In the genomic region with DNA sequence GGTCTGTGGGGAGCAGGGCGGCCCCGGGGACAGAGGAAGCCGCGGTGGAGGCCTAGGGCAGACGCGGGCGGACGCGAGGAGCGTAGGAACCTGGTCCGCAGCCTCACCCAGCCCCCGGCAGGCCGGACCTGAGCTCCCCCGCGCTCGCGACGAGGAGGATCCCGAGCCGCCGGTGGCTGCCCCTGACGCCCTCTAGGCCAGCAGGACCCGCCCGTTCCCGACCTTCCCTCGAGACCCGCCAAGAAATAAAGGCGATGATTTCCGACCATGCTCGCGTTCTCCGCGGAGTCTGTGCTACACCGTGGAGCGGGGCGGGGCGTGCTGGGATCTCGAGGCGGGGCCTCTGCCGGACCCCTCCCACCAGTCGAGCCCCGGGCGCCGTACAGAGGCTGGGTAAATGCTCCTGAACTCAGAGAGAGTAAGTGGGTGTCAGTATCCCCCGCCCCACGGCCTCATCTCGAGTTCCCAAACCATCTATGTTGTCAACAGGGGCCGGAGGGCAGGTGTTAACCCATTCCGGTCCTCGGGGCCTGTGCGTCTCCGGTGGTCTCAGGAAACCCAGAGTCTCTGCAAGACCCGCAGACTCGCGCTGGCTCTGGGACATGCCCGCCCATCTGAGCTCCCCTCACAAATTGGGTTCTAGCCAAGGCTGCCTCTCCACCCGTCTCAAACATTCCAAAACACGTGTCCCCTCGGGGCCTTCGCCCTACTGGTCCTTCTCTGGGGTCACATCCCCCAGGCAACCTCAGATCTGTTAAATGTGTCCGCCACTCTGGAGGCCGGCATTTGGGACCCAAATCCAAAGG, we compare ENCODE assay signal across 8 cellular contexts. TPM values are rescaled to one million over a fixed set of nuclear protein-coding genes. Genes with fewer than 3 reads are reported as not detected.
DNase-seq lines count a peak whose midpoint lies in the region; ATAC-seq and TF ChIP-seq lines count a peak whose summit lies in the region.

No MANE protein-coding gene starts in this region.

- peak overlapping the region; percentile 57 to 97 (median 92) for H3K27ac ChIP-seq in BLaER1 treated with 17β-estradiol and CSF1 and Interleukin-3, amounts not matched to agents 10 nM and 100 nM
- no peak overlapping the region for H3K27ac ChIP-seq in PC-9
- H3K27ac ChIP-seq in prostate gland = peak overlapping the region; percentile 73 to 84
- H3K27ac ChIP-seq in aorta (ENCODE audit: low read depth in 1 of 2, low read length in 2 of 2) = no peak overlapping the region

- peak overlapping the region; percentile 62 to 91 (median 81) for H3K4me3 ChIP-seq in BLaER1 treated with 17β-estradiol and CSF1 and Interleukin-3, amounts not matched to agents 10 nM and 100 nM
- H3K4me3 ChIP-seq in PC-9 (peak overlapping the region; percentile 78), prostate gland (peak overlapping the region; percentile 59 to 63), aorta (ENCODE audit: low read length in 2 of 2) (peak overlapping the region; percentile 27 to 50)

- H3K9me3 Mint-ChIP-seq in activated T-helper 2 cell treated with anti-CD3 and anti-CD28 coated beads, Interferon-gamma antibody, Interleukin-2, Interleukin-4, amounts not matched to agents 10 μg/mL and 5 μg/mL and 100 μg/mL, durations not matched to agents 14 hours and 24 hours and 36 hours = no peaks in the 10 kb centered on the region

- H3F3A ChIP-seq in PC-9 (ENCODE audit: insufficient read depth, low read depth) = peaks cover 13% of the 10 kb centered on the region

- WGBS in prostate gland = 28% methylated on average over 40 of the region's 62 CpGs
- 14 to 16% methylated on average over 50 to 62 of the region's 62 CpGs for WGBS in aorta, 2 donors

- H2AFZ ChIP-seq in PC-9 = peak overlapping the region; percentile 95

- H3K4me3 Mint-ChIP-seq in activated T-helper 2 cell treated with anti-CD3 and anti-CD28 coated beads, Interferon-gamma antibody, Interleukin-2, Interleukin-4, amounts not matched to agents 10 μg/mL and 5 μg/mL and 100 μg/mL, durations not matched to agents 14 hours and 24 hours and 36 hours (ENCODE audit: low read depth) = peak overlapping the region; percentile 81

- TSS peak; percentile 42 for BruUV-seq in PC-9 (replicated peaks; lab: Mats Ljungman, UMichigan)

- no peaks in the 10 kb centered on the region for H3K36me3 Mint-ChIP-seq in activated T-helper 2 cell treated with anti-CD3 and anti-CD28 coated beads, Interferon-gamma antibody, Interleukin-2, Interleukin-4, amounts not matched to agents 10 μg/mL and 5 μg/mL and 100 μg/mL, durations not matched to agents 14 hours and 24 hours and 36 hours (ENCODE audit: low read depth)

- H3K4me1 ChIP-seq in BLaER1 treated with 17β-estradiol and CSF1 and Interleukin-3, amounts not matched to agents 10 nM and 100 nM = peaks cover 20 to 30% (median 22%) of the 10 kb centered on the region in 10 experiments
- H3K4me1 ChIP-seq in PC-9 (replicated peaks; ENCODE audit: insufficient read depth) (peaks cover 18% of the 10 kb centered on the region), prostate gland (replicated peaks) (peaks cover 4% of the 10 kb centered on the region), aorta (ENCODE audit: control insufficient read depth in 1 of 2, insufficient read depth in 2 of 2, low read length in 2 of 2) (no peaks in the 10 kb centered on the region)

- no peaks in the 10 kb centered on the region for H3K9me2 ChIP-seq in PC-9 (ENCODE audit: insufficient read depth)

- 0 out of 2 replicates have a peak, but pooled peaks cover 5% of the 10 kb centered on the region for H3K79me2 ChIP-seq in PC-9 (ENCODE audit: low read depth)

- no peaks in the 10 kb centered on the region for H3K27me3 ChIP-seq in BLaER1 treated with 17β-estradiol and CSF1 and Interleukin-3, amounts not matched to agents 10 nM and 100 nM
- no peaks in the 10 kb centered on the region for H3K27me3 ChIP-seq in PC-9 (ENCODE audit: insufficient read depth, low read depth)
- H3K27me3 ChIP-seq in prostate gland (replicated peaks; ENCODE audit: insufficient read depth) = no peaks in the 10 kb centered on the region
- no peaks in the 10 kb centered on the region for H3K27me3 ChIP-seq in aorta (ENCODE audit: control insufficient read depth in 1 of 2, insufficient read depth in 2 of 2, low read length in 1 of 2)

- H3K36me3 ChIP-seq in BLaER1 treated with 17β-estradiol and CSF1 and Interleukin-3, amounts not matched to agents 10 nM and 100 nM = peaks cover 0 to 31% (median 7%) of the 10 kb centered on the region in 11 experiments; a peak in 9 of 22 replicates
- H3K36me3 ChIP-seq in PC-9 (ENCODE audit: low read depth) (no peaks in the 10 kb centered on the region), prostate gland (no peaks in the 10 kb centered on the region), aorta (ENCODE audit: control insufficient read depth in 1 of 2, insufficient read depth in 2 of 2, low read length in 1 of 2) (no peaks in the 10 kb centered on the region)

- peak overlapping the region; percentile 75 to 97 (median 92) for H3K9ac ChIP-seq in BLaER1 treated with 17β-estradiol and CSF1 and Interleukin-3, amounts not matched to agents 10 nM and 100 nM

- H3K4me2 ChIP-seq in BLaER1 treated with 17β-estradiol and CSF1 and Interleukin-3, amounts not matched to agents 10 nM and 100 nM = peak overlapping the region; percentile 75 to 90 (median 85)
- H3K4me2 ChIP-seq in PC-9 = peak overlapping the region; percentile 77

- POLR2A ChIA-PET in PC-9 (lab: Charles Lee; ENCODE audit: unreplicated experiment) = interaction anchor here (0.7 kb wide), 1 partner anchor 7 kb away, joined by 3 read pairs; no protein-coding TSS in a partner anchor

- H3K27ac Mint-ChIP-seq in activated T-helper 2 cell treated with anti-CD3 and anti-CD28 coated beads, Interferon-gamma antibody, Interleukin-2, Interleukin-4, amounts not matched to agents 10 μg/mL and 5 μg/mL and 100 μg/mL, durations not matched to agents 14 hours and 24 hours and 36 hours = peak overlapping the region; percentile 54

- H3K27me3 Mint-ChIP-seq in activated T-helper 2 cell treated with anti-CD3 and anti-CD28 coated beads, Interferon-gamma antibody, Interleukin-2, Interleukin-4, amounts not matched to agents 10 μg/mL and 5 μg/mL and 100 μg/mL, durations not matched to agents 14 hours and 24 hours and 36 hours (ENCODE audit: low read depth) = no peaks in the 10 kb centered on the region

- CTCF ChIA-PET in PC-9 (lab: Charles Lee) = interaction anchor here (0.6 kb wide), 2 partner anchors 9 to 299 kb away, joined by 3 read pairs; no protein-coding TSS in a partner anchor

- TF ChIP-seq CTCF in PC-9 (conservative IDR thresholded peaks at IDR 0.05) = no peak
- no peak for TF ChIP-seq CTCF in prostate gland (IDR thresholded peaks at IDR 0.05)

- H3K9me3 ChIP-seq in BLaER1 treated with 17β-estradiol and CSF1 and Interleukin-3, amounts not matched to agents 10 nM and 100 nM (replicated peaks in 1 of 11) = no peaks in the 10 kb centered on the region
- H3K9me3 ChIP-seq in PC-9 (ENCODE audit: insufficient read depth, low read depth) (no peaks in the 10 kb centered on the region), prostate gland (no peaks in the 10 kb centered on the region), aorta (ENCODE audit: control insufficient read depth, low read length) (no peaks in the 10 kb centered on the region)

- H4K20me1 ChIP-seq in BLaER1 treated with 17β-estradiol and CSF1 and Interleukin-3, amounts not matched to agents 10 nM and 100 nM = peaks cover 0 to 13% (median 7%) of the 10 kb centered on the region in 11 experiments; a peak in 8 of 22 replicates
- H4K20me1 ChIP-seq in PC-9 (ENCODE audit: insufficient read depth) = peaks cover 3% of the 10 kb centered on the region; the same call in 1 of the 2 replicates

- peaks cover 11% of the 10 kb centered on the region for H3K4me1 Mint-ChIP-seq in activated T-helper 2 cell treated with anti-CD3 and anti-CD28 coated beads, Interferon-gamma antibody, Interleukin-2, Interleukin-4, amounts not matched to agents 10 μg/mL and 5 μg/mL and 100 μg/mL, durations not matched to agents 14 hours and 24 hours and 36 hours (ENCODE audit: low read depth)

- ATAC-seq in GM19328 (IDR thresholded peaks at IDR 0.05; ENCODE audit: unreplicated experiment) (peak; percentile 69), HG03457 (IDR thresholded peaks at IDR 0.05; ENCODE audit: unreplicated experiment) (peak; percentile 79), aorta (ENCODE audit: low FRiP score) (peak; percentile 86)

- TF ChIP-seq POLR2A in prostate gland (IDR thresholded peaks at IDR 0.05) = peak; percentile 41

- DNase-seq in PC-9 = peak in 1 of 2 experiments; percentile 68
- DNase-seq in activated T-helper 2 cell treated with anti-CD3 and anti-CD28 coated beads, Interferon-gamma antibody, Interleukin-2, Interleukin-4, amounts not matched to agents 10 μg/mL and 5 μg/mL and 100 μg/mL, durations not matched to agents 14 hours and 24 hours and 36 hours (ENCODE audit: low spot score) = peak; percentile 70
- peak in 27 of 42 donors; percentile 11 to 65 (median 35) for DNase-seq in head of caudate nucleus
- peak; percentile 41 for DNase-seq in prostate gland (ENCODE audit: low spot score)
- peak; percentile 68 to 90 for DNase-seq in aorta

- intact Hi-C loops in PC-9 (cut with micrococcal nuclease; ENCODE audit: unreplicated experiment) (loop anchor here (2.0 kb wide), 1 partner anchor 22 kb away; a partner anchor contains a TSS), head of caudate nucleus (cut with DNase I) (no loop called here), prostate gland (cut with DNase I) (no loop called here), aorta (cut with DNase I) (no loop called here)
- intact Hi-C loops in activated T-helper 2 cell treated with anti-CD3 and anti-CD28 coated beads, Interferon-gamma antibody, Interleukin-2, Interleukin-4, amounts not matched to agents 10 μg/mL and 5 μg/mL and 100 μg/mL, durations not matched to agents 14 hours and 24 hours and 36 hours (cut with micrococcal nuclease) = loop anchor here (1.0 kb wide), 1 partner anchor 23 kb away; no protein-coding TSS in a partner anchor

RNA-seq across cellular contexts. Expression of a gene that starts 13.7 kb away (rescaled TPM):
- total RNA-seq in PC-9 (2021) (6.2 and 17.9 TPM in 2 replicates), prostate gland (1 to 10 TPM; 2.3 to 3.4 TPM), aorta (1 to 10 TPM; 1.8 to 5.4 TPM)
- total RNA-seq in activated T-helper 2 cell treated with anti-CD3 and anti-CD28 coated beads, Interferon-gamma antibody, Interleukin-2, Interleukin-4, amounts not matched to agents 10 μg/mL and 5 μg/mL and 100 μg/mL, durations not matched to agents 14 hours and 24 hours and 36 hours = 5.4 and 6.2 TPM in 2 replicates
- polyA plus RNA-seq in aorta = 1 to 10 TPM; 2.1 to 9.6 TPM

RNA-seq across cellular contexts. Expression of a gene that starts 21.9 kb away (rescaled TPM):
- total RNA-seq in PC-9 (2021) (57.2 and 57.5 TPM in 2 replicates), prostate gland (100 to 1,000 TPM in 1 of 2 donors, 10 to 100 TPM in 1; 53.9 to 116 TPM), aorta (10 to 100 TPM; 46.7 to 47.1 TPM)
- total RNA-seq in activated T-helper 2 cell treated with anti-CD3 and anti-CD28 coated beads, Interferon-gamma antibody, Interleukin-2, Interleukin-4, amounts not matched to agents 10 μg/mL and 5 μg/mL and 100 μg/mL, durations not matched to agents 14 hours and 24 hours and 36 hours = 69.2 and 69.6 TPM in 2 replicates
- 10 to 100 TPM; 10.6 to 21.3 TPM for polyA plus RNA-seq in aorta

Comparison
In these comparisons a context has a peak if more than half of its experiments do, and no peak if none do; other contexts are left out.
1. H3K27ac ChIP-seq: peak in BLaER1 treated with 17β-estradiol and CSF1 and Interleukin-3, amounts not matched to agents 10 nM and 100 nM (11 of 11) and prostate gland (2 of 2); none in PC-9 (single experiment) and aorta (0 of 2).
2. intact Hi-C loops: an anchor here in PC-9 (2.0 kb wide) and activated T-helper 2 cell treated with anti-CD3 and anti-CD28 coated beads, Interferon-gamma antibody, Interleukin-2, Interleukin-4, amounts not matched to agents 10 μg/mL and 5 μg/mL and 100 μg/mL, durations not matched to agents 14 hours and 24 hours and 36 hours (1.0 kb wide); none called in head of caudate nucleus, prostate gland and aorta.
3. Peak in every context shown above with its lines, with median percentiles within 50 percentile points of each other: H3K4me3 ChIP-seq and ATAC-seq.